In the genomic region with DNA sequence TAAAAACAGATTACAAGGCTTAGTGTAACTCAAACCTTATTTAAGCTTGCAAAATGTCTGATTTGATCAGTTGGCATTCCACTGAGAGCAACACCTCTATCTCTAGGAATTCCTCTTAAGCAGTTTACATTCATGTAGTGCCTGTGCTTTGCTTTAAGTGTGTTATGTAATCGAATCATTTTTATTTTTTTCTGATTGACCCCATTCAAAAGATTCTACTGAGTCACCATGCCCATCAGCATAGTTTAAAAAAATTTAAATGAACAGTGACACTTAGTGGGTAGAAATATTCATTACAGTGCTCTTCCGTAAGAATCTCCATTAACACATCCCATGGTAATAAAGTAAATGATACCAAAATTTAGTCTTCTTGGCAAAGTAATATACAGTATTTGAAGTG, we compare ENCODE assay signal across 17 cellular contexts.
DNase-seq lines count a peak whose midpoint lies in the region; ATAC-seq, FAIRE-seq and TF ChIP-seq lines count a peak whose summit lies in the region.
"Had no signal": no experiment of that assay in that cellular context is flagged by ENCODE, and none has a peak within 500 bp of the region (broad histone marks: within the 10 kb centered on the region; RNA-seq: fewer than 3 reads in every experiment).

No MANE protein-coding gene starts in this region.

- no peak overlapping the region for H3K4me3 ChIP-seq in Panc1 (ENCODE audit: low read depth in 2 of 2, low read length in 2 of 2)
- H3K4me3 ChIP-seq: uterus had no signal

- DNase-seq in D721Med (ENCODE audit: insufficient read length, low spot score) = no peak
- DNase-seq in HFFc6 = no peak
- no peak for DNase-seq in Panc1 (ENCODE audit: low read depth, low spot score)
- DNase-seq in iris pigment epithelial cell (ENCODE audit: low read depth) = peak; percentile 3
- no peak for DNase-seq in activated gamma-delta T cell treated with Interleukin-2 at 50 U/mL for 16 hours
- DNase-seq in activated CD4-positive, alpha-beta T cell treated with anti-CD3 and anti-CD28 coated beads, Interleukin-2, amount 50 U/mL, for 4 hours = no peak
- no peak for DNase-seq in DMS79 (lab: John Stamatoyannopoulos, UW)
- DNase-seq: activated naive CD4-positive, alpha-beta T cell treated with anti-CD3 and anti-CD28 coated beads for 36 hours; CD8-positive, alpha-beta T cell; immature natural killer cell; NCI-H187; NCI-H446 treated with DMSO at 0.1 percent for 48 hours; nephron progenitor cell; stimulated activated naive CD4-positive, alpha-beta T cell treated with Interleukin-2 at 50 U/mL for 16 hours; T-cell; uterus had no signal

- H3K4me1 ChIP-seq in Panc1 (ENCODE audit: control insufficient read depth, insufficient read depth, low read length) = no peaks in the 10 kb centered on the region
- H3K4me1 ChIP-seq: uterus had no signal

- H3K36me3 Mint-ChIP-seq in HFFc6 (ENCODE audit: low read depth) = no peaks in the 10 kb centered on the region
- H3K36me3 Mint-ChIP-seq: CD8-positive, alpha-beta T cell; immature natural killer cell; T-cell had no signal

- CTCF ChIA-PET in Panc1 (lab: Charles Lee) = no interaction called here

- peak; percentile 33 for TF ChIP-seq CTCF in D721Med (IDR thresholded peaks at IDR 0.05; ENCODE audit: insufficient read depth, missing control alignments)
- peak; percentile 38; the same call in 1 of the 2 replicates for TF ChIP-seq CTCF in HFFc6 (IDR thresholded peaks at IDR 0.05)
- TF ChIP-seq CTCF in Panc1 (IDR thresholded peaks at IDR 0.05) = peak; percentile 16; the same call in 1 of the 2 replicates

- H3K36me3 ChIP-seq in Panc1 (ENCODE audit: control insufficient read depth, insufficient read depth, low read length) = no peaks in the 10 kb centered on the region
- H3K36me3 ChIP-seq: uterus had no signal

- intact Hi-C loops in Panc1 (cut with micrococcal nuclease; ENCODE audit: unreplicated experiment) = no loop called here

- H3K27ac Mint-ChIP-seq in HFFc6 = no peak overlapping the region
- H3K27ac Mint-ChIP-seq: activated naive CD4-positive, alpha-beta T cell treated with anti-CD3 and anti-CD28 coated beads for 36 hours; CD8-positive, alpha-beta T cell; immature natural killer cell; nephron progenitor cell; T-cell had no signal

- in situ Hi-C loops in Panc1 (cut with HindIII; ENCODE audit: low pct_unique_long_range_greater_than_20kb, low sequenced_read_pairs) = no loop called here

- ATAC-seq in Panc1 (no peak), GM19324 (IDR thresholded peaks at IDR 0.05; ENCODE audit: low FRiP score, unreplicated experiment) (no peak)
- ATAC-seq: CD8-positive, alpha-beta T cell; T-cell had no signal

- H3K27me3 ChIP-seq in Panc1 (ENCODE audit: control insufficient read depth, insufficient read depth, low read length) = no peaks in the 10 kb centered on the region; the same call in 1 of the 2 replicates
- H3K27me3 ChIP-seq: uterus had no signal

- peaks cover 12% of the 10 kb centered on the region; the same call in 1 of the 2 replicates for H3K9me3 Mint-ChIP-seq in HFFc6
- H3K9me3 Mint-ChIP-seq: activated naive CD4-positive, alpha-beta T cell treated with anti-CD3 and anti-CD28 coated beads for 36 hours had no signal

- no TSS peak for BruUV-seq in Panc1 (replicated peaks; lab: Mats Ljungman, UMichigan)

- no peak for FAIRE-seq in D721Med (lab: Jason Lieb, UNC)

- POLR2A ChIA-PET in Panc1 (lab: Charles Lee) = no interaction called here

- no peak overlapping the region for H3K27ac ChIP-seq in Panc1 (ENCODE audit: low read length)
- H3K27ac ChIP-seq: uterus had no signal

- no peaks in the 10 kb centered on the region for H3K9me3 ChIP-seq in Panc1 (ENCODE audit: control insufficient read depth, insufficient read depth, low read depth, low read length)
- H3K9me3 ChIP-seq: uterus had no signal

- no peaks in the 10 kb centered on the region for H3K27me3 Mint-ChIP-seq in HFFc6 (ENCODE audit: insufficient read depth)

- H3K4me3 Mint-ChIP-seq in HFFc6 = no peak overlapping the region
- H3K4me3 Mint-ChIP-seq: activated naive CD4-positive, alpha-beta T cell treated with anti-CD3 and anti-CD28 coated beads for 36 hours; CD8-positive, alpha-beta T cell; immature natural killer cell; nephron progenitor cell; T-cell had no signal

- H3K4me1 Mint-ChIP-seq in HFFc6 (ENCODE audit: low read depth) = no peaks in the 10 kb centered on the region
- H3K4me1 Mint-ChIP-seq: immature natural killer cell, T-cell had no signal
